In the genomic region with DNA sequence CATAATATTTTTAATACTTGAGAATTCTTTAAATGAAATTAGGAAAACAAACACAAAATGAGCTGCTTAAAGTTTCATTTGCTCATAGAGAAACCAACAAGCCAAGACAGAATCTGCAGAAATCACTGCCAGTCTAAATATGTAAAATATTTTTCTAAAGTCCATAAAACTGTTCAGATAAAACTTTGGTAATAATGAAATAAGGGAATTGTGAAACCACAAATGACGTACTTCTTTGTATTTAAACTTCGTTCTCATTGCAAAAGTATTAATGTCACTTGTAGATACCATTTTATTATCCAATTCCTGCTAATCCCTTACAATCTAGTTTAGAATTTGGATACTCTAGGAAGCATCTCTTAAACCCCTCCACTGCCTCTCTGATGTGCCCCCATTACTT, we compare ENCODE assay signal across 25 cellular contexts.
"Had no signal": no experiment of that assay in that cellular context is flagged by ENCODE, and none has a peak within 500 bp of the region (broad histone marks: within the 10 kb centered on the region; RNA-seq: fewer than 3 reads in every experiment).

No MANE protein-coding gene starts in this region.

- ATAC-seq: left ventricle myocardium superior, right lobe of liver had no signal

- FAIRE-seq: bronchial epithelial cell, frontal cortex, islet of Langerhans had no signal

- H3K4me1 ChIP-seq: colonic mucosa, right lobe of liver, uterus had no signal

- H3K9me3 ChIP-seq: colonic mucosa, right lobe of liver, thoracic aorta, uterus had no signal

- H3K4me3 ChIP-seq: colonic mucosa, dorsolateral prefrontal cortex, right lobe of liver, thoracic aorta, uterus had no signal

- H3K27ac ChIP-seq: colonic mucosa, dorsolateral prefrontal cortex, right lobe of liver, thoracic aorta, uterus had no signal

- DNase-seq: activated CD4-positive, alpha-beta memory T cell treated with anti-CD3 and anti-CD28 coated beads for 36 hours; activated CD4-positive, alpha-beta T cell treated with anti-CD3 and anti-CD28 coated beads, Interleukin-2, amount 10 ng/mL, durations not matched to agents 24 days and 14 days; activated CD4-positive, CD25-positive, alpha-beta regulatory T cell treated with anti-CD3 and anti-CD28 coated beads, Interleukin-2, amount 50 U/mL, for 72 hours; activated CD8-positive, alpha-beta memory T cell treated with anti-CD3 and anti-CD28 coated beads, Interleukin-2, amount 50 U/mL, for 4 hours; activated gamma-delta T cell; activated naive CD4-positive, alpha-beta T cell treated with anti-CD3 and anti-CD28 coated beads, Interleukin-2, amount 10 ng/mL, durations not matched to agents 7 days and 5 days; activated naive CD8-positive, alpha-beta T cell treated with anti-CD3 and anti-CD28 coated beads, Interleukin-2, amount 10 ng/mL, durations not matched to agents 7 days and 5 days; activated T-cell treated with anti-CD3 and anti-CD28 coated beads, Interleukin-2, amount 50 U/mL, for 1 hour; amygdala; cerebellar nuclear complex; colonic mucosa; dorsolateral prefrontal cortex; effector memory CD4-positive, alpha-beta T cell; left ventricle myocardium superior; right lobe of liver; stimulated activated CD4-positive, alpha-beta T cell treated with anti-CD3 and anti-CD28 coated beads, Interleukin-12 subunit alpha, Interleukin-12 subunit beta, amount 100 ng/mL, for 4 hours; stimulated activated CD4-positive, alpha-beta T cell treated with anti-CD3 and anti-CD28 coated beads, Interleukin-4, amount 100 ng/mL, for 1 hour; SW 1271; T1000; trophoblast cell; uterus had no signal

- H3K36me3 ChIP-seq: colonic mucosa, right lobe of liver, thoracic aorta, uterus had no signal

- H3K27me3 ChIP-seq: colonic mucosa, dorsolateral prefrontal cortex, right lobe of liver, uterus had no signal
